17 cellular contexts compared by ENCODE assay signal in genomic region chr20:17650816-17651760, GRCh38. TPM values are rescaled to one million over a fixed set of nuclear protein-coding genes. Genes with fewer than 3 reads are reported as not detected.
DNase-seq lines count a peak whose midpoint lies in the region; ATAC-seq, FAIRE-seq and TF ChIP-seq lines count a peak whose summit lies in the region.
"Had no signal": no experiment of that assay in that cellular context is flagged by ENCODE, and none has a peak within 500 bp of the region (broad histone marks: within the 10 kb centered on the region; RNA-seq: fewer than 3 reads in every experiment).

No MANE protein-coding gene starts in this region.

- no peaks in the 10 kb centered on the region for H3K9me3 ChIP-seq in hepatocyte (ENCODE audit: low read depth)
- H3K9me3 ChIP-seq in tibial nerve, result no peaks in the 10 kb centered on the region

- POLR2A ChIA-PET in RWPE1 (lab: Yijun Ruan, JAX; ENCODE audit: low non-redundant PET), result no interaction called here

- peaks cover 100% of the 10 kb centered on the region for H3K79me2 ChIP-seq in hepatocyte

- peak overlapping the region; percentile 5 for H3K4me2 ChIP-seq in hepatocyte

- no peak overlapping the region for H2AFZ ChIP-seq in hepatocyte

- TF ChIP-seq POLR2A in tibial nerve (IDR thresholded peaks at IDR 0.05), result no peak

- no peaks in the 10 kb centered on the region for H3K9me2 ChIP-seq in hepatocyte (replicated peaks; ENCODE audit: insufficient read depth)

- H3K4me1 ChIP-seq in hepatocyte (ENCODE audit: insufficient read depth), result peaks cover 41% of the 10 kb centered on the region
- peaks cover 0 to 88% (median 53%) of the 10 kb centered on the region in 4 donors for H3K4me1 ChIP-seq in tibial nerve

- peak overlapping the region; percentile 44 for H3K27ac ChIP-seq in RWPE1
- H3K27ac ChIP-seq in hepatocyte, result peak overlapping the region; percentile 11
- peak overlapping the region in 3 of 4 donors; percentile 28 to 79 (median 70) for H3K27ac ChIP-seq in tibial nerve

- no peak overlapping the region for H3K4me3 ChIP-seq in hepatocyte
- no peak overlapping the region for H3K4me3 ChIP-seq in tibial nerve

- no peak for ATAC-seq in HG03520 (IDR thresholded peaks at IDR 0.05; ENCODE audit: unreplicated experiment)
- ATAC-seq: activated T-cell treated with anti-CD3 and anti-CD28 coated beads, Interleukin-2, amount 50 U/mL, for 72 hours; SK-N-SH treated with all-trans-retinoic acid at 6 μM for 48 hours had no signal

- peak; percentile 28 for DNase-seq in activated effector memory CD4-positive, alpha-beta T cell treated with anti-CD3 and anti-CD28 coated beads, Interleukin-2, amount 50 U/mL, for 16 hours
- DNase-seq in activated effector memory CD4-positive, alpha-beta T cell treated with Interleukin-2 at 50 U/mL for 16 hours, result no peak
- DNase-seq in RWPE1 (ENCODE audit: low spot score) (no peak), hepatocyte (ENCODE audit: low spot score) (no peak), tibial nerve (ENCODE audit: low spot score in 2 of 2) (no peak), retina (no peak), RCC 7860 (ENCODE audit: low spot score) (no peak)
- DNase-seq: 8988T; activated T-cell treated with anti-CD3 and anti-CD28 coated beads, Interleukin-2, amount 50 U/mL, for 72 hours; kidney glomerular epithelial cell had no signal

- no peaks in the 10 kb centered on the region for H3K27me3 ChIP-seq in hepatocyte
- no peaks in the 10 kb centered on the region for H3K27me3 ChIP-seq in tibial nerve

- H4K20me1 ChIP-seq in hepatocyte (ENCODE audit: insufficient read depth, poor library complexity, severe bottlenecking), result peaks cover 100% of the 10 kb centered on the region

- TF ChIP-seq CTCF in RWPE1 (conservative IDR thresholded peaks at IDR 0.05; ENCODE audit: low read depth) (no peak), hepatocyte (IDR thresholded peaks at IDR 0.05; ENCODE audit: poor library complexity) (no peak), tibial nerve (IDR thresholded peaks at IDR 0.05) (no peak)

- CTCF ChIA-PET in RWPE1 (lab: Yijun Ruan, JAX), result interaction anchor here (0.6 to 1.3 kb wide), 5 partner anchors 8 to 1054 kb away, joined by 3 to 5 read pairs (median 4); no protein-coding TSS in a partner anchor

- TF ChIP-seq EP300 in tibial nerve (IDR thresholded peaks at IDR 0.05), result no peak

- FAIRE-seq in RCC 7860 (lab: Jason Lieb, UNC), result no peak
- FAIRE-seq: D721Med had no signal

- WGBS in hepatocyte (ENCODE audit: low lambda C conversion rate, missing lambda C conversion rate), result 71% methylated on average over 18 of the region's 18 CpGs
- 39 to 45% methylated on average over 18 of the region's 18 CpGs for WGBS in tibial nerve, 2 donors

- no peaks in the 10 kb centered on the region for H3K36me3 ChIP-seq in hepatocyte (replicated peaks; ENCODE audit: insufficient read depth, low read depth)
- peaks cover 0 to 9% (median 0%) of the 10 kb centered on the region in 3 donors for H3K36me3 ChIP-seq in tibial nerve

RNA-seq across cellular contexts. Expression of gene RRBP1, which starts 31.0 kb away (rescaled TPM):
- total RNA-seq in hepatocyte, result 182 and 193 TPM in 2 replicates
- polyA plus RNA-seq in hepatocyte, result 242 and 274 TPM in 2 replicates
- total RNA-seq in tibial nerve, result 100 to 1,000 TPM in 1 of 4 donors, 10 to 100 TPM in 3; 76.5 to 162 (median 83.9) TPM

RNA-seq across cellular contexts. Expression of gene BANF2, which starts 48.7 kb away (rescaled TPM):
- total RNA-seq in hepatocyte (not detected in 2 replicates), tibial nerve (not detected)
- not detected in 2 replicates for polyA plus RNA-seq in hepatocyte
- total RNA-seq: activated T-cell treated with anti-CD3 and anti-CD28 coated beads, Interleukin-2, amount 50 U/mL, for 72 hours; aorta; glomerular endothelial cell; naive thymus-derived CD8-positive, alpha-beta T cell; subcutaneous adipose tissue had no signal
- polyA plus RNA-seq: aorta; naive thymus-derived CD8-positive, alpha-beta T cell had no signal

Comparison
In these comparisons a context has a peak if more than half of its experiments do, and no peak if none do; other contexts are left out.
1. H3K27ac ChIP-seq: peak in every context shown above with its lines; median percentile 70 in tibial nerve; 44 in RWPE1; 11 in hepatocyte.